19 cellular contexts compared by ENCODE assay signal in genomic region chr3:32375596-32375930, GRCh38.
"Had no signal": no experiment of that assay in that cellular context is flagged by ENCODE, and none has a peak within 500 bp of the region (broad histone marks: within the 10 kb centered on the region; RNA-seq: fewer than 3 reads in every experiment).

No MANE protein-coding gene starts in this region.

- H3K9me3 ChIP-seq: ascending aorta, breast epithelium, esophagus muscularis mucosa, gastroesophageal sphincter, heart right ventricle had no signal

- H3K27ac Mint-ChIP-seq: activated CD8-positive, alpha-beta T cell treated with anti-CD3 and anti-CD28 coated beads for 36 hours; activated naive CD8-positive, alpha-beta T cell treated with anti-CD3 and anti-CD28 coated beads, Interleukin-2, amount 10 ng/mL, durations not matched to agents 7 days and 5 days; dendritic cell treated with granulocyte-macrophage colony-stimulating factor and Interleukin-4, amounts not matched to agents 40 ng/mL and 50 ng/mL, for 4 days; T-helper 1 cell treated with Interleukin-12 subunit alpha and Interleukin-12 subunit beta and Interleukin-4 antibody, amounts not matched to agents 30 μg/mL and 1 μg/mL, for 36 hours had no signal

- H3K27ac ChIP-seq: ascending aorta, breast epithelium, coronary artery, esophagus muscularis mucosa, gastroesophageal sphincter, heart right ventricle, hepatocyte had no signal

- H3K9me3 Mint-ChIP-seq: activated CD8-positive, alpha-beta T cell treated with anti-CD3 and anti-CD28 coated beads for 36 hours; activated naive CD4-positive, alpha-beta T cell treated with anti-CD3 and anti-CD28 coated beads, Interleukin-2, amount 10 ng/mL, durations not matched to agents 7 days and 5 days; activated naive CD8-positive, alpha-beta T cell treated with anti-CD3 and anti-CD28 coated beads, Interleukin-2, amount 10 ng/mL, durations not matched to agents 7 days and 5 days; activated T-helper 1 cell treated with anti-CD3 and anti-CD28 coated beads, Interleukin-12 subunit alpha, Interleukin-12 subunit beta, Interleukin-2, Interleukin-4 antibody, amounts not matched to agents 30 ng/mL and 10 ng/mL and 1 ng/mL, durations not matched to agents 14 hours and 24 hours and 36 hours; brain; central memory CD8-positive, alpha-beta T cell; dendritic cell treated with granulocyte-macrophage colony-stimulating factor and Interleukin-4, amounts not matched to agents 40 ng/mL and 50 ng/mL, for 4 days; endodermal cell; T-cell; T-helper 1 cell treated with Interleukin-12 subunit alpha and Interleukin-12 subunit beta and Interleukin-4 antibody, amounts not matched to agents 30 μg/mL and 1 μg/mL, for 36 hours had no signal

- H3K27me3 Mint-ChIP-seq: activated CD8-positive, alpha-beta T cell treated with anti-CD3 and anti-CD28 coated beads for 36 hours; activated naive CD4-positive, alpha-beta T cell treated with anti-CD3 and anti-CD28 coated beads, Interleukin-2, amount 10 ng/mL, durations not matched to agents 7 days and 5 days; central memory CD8-positive, alpha-beta T cell; dendritic cell treated with granulocyte-macrophage colony-stimulating factor and Interleukin-4, amounts not matched to agents 40 ng/mL and 50 ng/mL, for 4 days; T-cell had no signal

- H3K4me3 ChIP-seq: ascending aorta, breast epithelium, coronary artery, dorsolateral prefrontal cortex, esophagus muscularis mucosa, gastroesophageal sphincter, heart right ventricle, hepatocyte had no signal

- H3K27me3 ChIP-seq: ascending aorta, breast epithelium, esophagus muscularis mucosa, gastroesophageal sphincter, heart right ventricle, hepatocyte had no signal

- H3K4me1 ChIP-seq: ascending aorta, breast epithelium, gastroesophageal sphincter had no signal

- DNase-seq: activated gamma-delta T cell had no signal

- H3K4me3 Mint-ChIP-seq: activated CD8-positive, alpha-beta T cell treated with anti-CD3 and anti-CD28 coated beads for 36 hours; activated naive CD4-positive, alpha-beta T cell treated with anti-CD3 and anti-CD28 coated beads, Interleukin-2, amount 10 ng/mL, durations not matched to agents 7 days and 5 days; activated naive CD8-positive, alpha-beta T cell treated with anti-CD3 and anti-CD28 coated beads, Interleukin-2, amount 10 ng/mL, durations not matched to agents 7 days and 5 days; activated T-helper 1 cell treated with anti-CD3 and anti-CD28 coated beads, Interleukin-12 subunit alpha, Interleukin-12 subunit beta, Interleukin-2, Interleukin-4 antibody, amounts not matched to agents 30 ng/mL and 10 ng/mL and 1 ng/mL, durations not matched to agents 14 hours and 24 hours and 36 hours; brain; central memory CD8-positive, alpha-beta T cell; dendritic cell treated with granulocyte-macrophage colony-stimulating factor and Interleukin-4, amounts not matched to agents 40 ng/mL and 50 ng/mL, for 4 days; endodermal cell; T-helper 1 cell treated with Interleukin-12 subunit alpha and Interleukin-12 subunit beta and Interleukin-4 antibody, amounts not matched to agents 30 μg/mL and 1 μg/mL, for 36 hours had no signal

- H3K36me3 Mint-ChIP-seq: activated naive CD4-positive, alpha-beta T cell treated with anti-CD3 and anti-CD28 coated beads, Interleukin-2, amount 10 ng/mL, durations not matched to agents 7 days and 5 days; activated naive CD8-positive, alpha-beta T cell treated with anti-CD3 and anti-CD28 coated beads, Interleukin-2, amount 10 ng/mL, durations not matched to agents 7 days and 5 days; brain; T-cell had no signal

- H3K4me2 ChIP-seq: hepatocyte had no signal

- H3K36me3 ChIP-seq: ascending aorta, breast epithelium, esophagus muscularis mucosa, gastroesophageal sphincter had no signal
